In genomic region chr19:56348289-56348877, GRCh38 we compare ENCODE assay signal across 11 cellular contexts. TPM values are rescaled to one million over a fixed set of nuclear protein-coding genes. Genes with fewer than 3 reads are reported as not detected.
DNase-seq lines count a peak whose midpoint lies in the region; ATAC-seq, FAIRE-seq and TF ChIP-seq lines count a peak whose summit lies in the region.
"Had no signal": no experiment of that assay in that cellular context is flagged by ENCODE, and none has a peak within 500 bp of the region (broad histone marks: within the 10 kb centered on the region; RNA-seq: fewer than 3 reads in every experiment).

No MANE protein-coding gene starts in this region.

- ATAC-seq in GM18519 (IDR thresholded peaks at IDR 0.05; ENCODE audit: low FRiP score, unreplicated experiment), result no peak

- H3K27ac Mint-ChIP-seq in neural crest cell (ENCODE audit: unreplicated experiment), result no peak overlapping the region
- H3K27ac Mint-ChIP-seq: nephron had no signal

- no peak overlapping the region for H3K4me3 Mint-ChIP-seq in neural crest cell
- H3K4me3 Mint-ChIP-seq: nephron had no signal

- no peak overlapping the region for H3K4me3 ChIP-seq in HL-60 (replicated peaks; ENCODE audit: insufficient read depth, low read length)
- H3K4me3 ChIP-seq in WERI-Rb-1 (ENCODE audit: low read depth, low read length), result no peak overlapping the region
- H3K4me3 ChIP-seq: HAP-1 had no signal

- no peaks in the 10 kb centered on the region for H3K36me3 ChIP-seq in WERI-Rb-1
- H3K36me3 ChIP-seq: HAP-1 had no signal

- no peak overlapping the region for H3K27ac ChIP-seq in HL-60 (replicated peaks)
- H3K27ac ChIP-seq in WERI-Rb-1, result no peak overlapping the region

- H3K36me3 Mint-ChIP-seq in neural crest cell (ENCODE audit: low read depth), result peaks cover 6% of the 10 kb centered on the region

- TF ChIP-seq CTCF in HL-60 (IDR thresholded peaks at IDR 0.05; ENCODE audit: insufficient read depth, low read length) (peak; percentile 10), WERI-Rb-1 (IDR thresholded peaks at IDR 0.05; ENCODE audit: low read depth, low read length) (peak; percentile 42), neural crest cell (conservative IDR thresholded peaks at IDR 0.05) (peak; percentile 42)

- H3K27me3 ChIP-seq in HL-60 (ENCODE audit: insufficient read depth, poor library complexity, severe bottlenecking) (no peaks in the 10 kb centered on the region), WERI-Rb-1 (ENCODE audit: insufficient read depth, low read depth, severe bottlenecking) (no peaks in the 10 kb centered on the region)

- peaks cover 12% of the 10 kb centered on the region for H3K9me3 Mint-ChIP-seq in neural crest cell

- peaks cover 2% of the 10 kb centered on the region for H3K27me3 Mint-ChIP-seq in neural crest cell (ENCODE audit: low read depth)

- DNase-seq in activated CD4-positive, alpha-beta T cell treated with anti-CD3 and anti-CD28 coated beads for 48 hours, result peak; percentile 54
- DNase-seq in activated CD4-positive, alpha-beta T cell treated with anti-CD3 and anti-CD28 coated beads, Interleukin-2, amount 50 U/mL, for 4 hours, result no peak
- peak in 1 of 2 experiments; percentile 25 for DNase-seq in HL-60 (ENCODE audit: low read depth in 1 of 2, low spot score in 1 of 2)
- DNase-seq in WERI-Rb-1, result peak; percentile 41
- no peak for DNase-seq in neural crest cell (ENCODE audit: low read depth, low spot score)
- DNase-seq in HTR-8/SVneo (ENCODE audit: insufficient read length, low spot score), result no peak
- DNase-seq in NCI-H524 treated with DMSO at 0.1 percent for 48 hours (lab: John Stamatoyannopoulos, UW), result no peak
- DNase-seq: DMS79 had no signal

- no peaks in the 10 kb centered on the region for H3K4me1 Mint-ChIP-seq in neural crest cell
- H3K4me1 Mint-ChIP-seq: nephron had no signal

- no peaks in the 10 kb centered on the region for H3K9me3 ChIP-seq in WERI-Rb-1 (ENCODE audit: severe bottlenecking)
- H3K9me3 ChIP-seq: HAP-1 had no signal

- FAIRE-seq in HTR-8/SVneo (lab: Jason Lieb, UNC), result no peak

RNA-seq across cellular contexts. Expression of gene ZSCAN5A, which starts 33.7 kb away (rescaled TPM):
- total RNA-seq in neural crest cell, result 11.6 and 14.7 TPM in 2 replicates

RNA-seq across cellular contexts. Expression of gene ZNF582, which starts 45.0 kb away (rescaled TPM):
- 4.2 and 5.1 TPM in 2 replicates for total RNA-seq in neural crest cell

RNA-seq across cellular contexts. Expression of gene ZNF583, which starts 55.7 kb away (rescaled TPM):
- total RNA-seq in neural crest cell, result 9.2 and 9.8 TPM in 2 replicates

Comparison
In these comparisons a context has a peak if more than half of its experiments do, and no peak if none do; other contexts are left out.
1. DNase-seq: peak in activated CD4-positive, alpha-beta T cell treated with anti-CD3 and anti-CD28 coated beads for 48 hours (single experiment) and WERI-Rb-1 (single experiment); none in activated CD4-positive, alpha-beta T cell treated with anti-CD3 and anti-CD28 coated beads, Interleukin-2, amount 50 U/mL, for 4 hours (0 of 2), neural crest cell (single experiment), HTR-8/SVneo (single experiment) and NCI-H524 treated with DMSO at 0.1 percent for 48 hours (single experiment).
2. Peak in every context shown above with its lines, with median percentiles within 50 percentile points of each other: CTCF ChIP-seq.